In the genomic region with DNA sequence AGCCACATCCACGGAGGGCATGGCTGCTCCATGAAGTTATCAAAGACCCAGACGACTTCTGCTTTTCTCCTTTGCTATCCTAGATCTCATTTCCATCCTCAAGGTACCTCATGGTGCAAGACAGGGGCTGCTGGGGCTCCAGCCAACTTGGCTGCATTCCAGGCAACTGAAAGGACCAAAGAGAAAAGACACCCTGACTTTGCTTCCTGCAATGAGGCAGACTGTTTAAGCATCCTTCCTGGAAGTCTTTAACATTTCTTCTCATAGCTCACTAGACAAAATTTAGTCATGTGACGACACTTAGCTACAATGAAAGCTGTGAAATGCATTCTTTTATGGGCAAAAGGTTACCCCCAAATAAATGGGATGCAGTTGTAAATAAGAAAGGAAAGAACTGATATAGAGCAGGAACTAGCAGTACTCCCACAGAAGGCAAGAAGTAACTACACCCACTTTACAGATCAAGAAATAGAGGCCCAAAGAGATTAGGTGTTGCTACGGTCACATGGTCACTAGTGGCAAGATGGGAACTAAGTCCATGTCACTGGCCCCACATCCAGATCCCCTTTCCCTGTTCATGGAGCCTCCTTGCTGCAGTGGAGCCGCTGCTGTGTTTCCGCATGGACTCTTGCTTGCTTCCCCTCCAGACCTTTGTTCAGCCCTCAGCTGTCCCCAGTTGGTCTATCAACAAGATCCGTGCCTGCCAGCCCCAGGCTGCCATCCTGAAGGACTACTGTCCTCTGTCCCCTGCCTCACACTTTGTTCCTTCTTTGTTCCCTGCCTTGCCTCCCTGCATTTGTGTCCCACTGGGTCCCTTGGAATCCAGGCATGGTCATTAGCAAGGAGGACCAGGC, we compare ENCODE assay signal across 18 cellular contexts.
DNase-seq lines count a peak whose midpoint lies in the region; ATAC-seq and TF ChIP-seq lines count a peak whose summit lies in the region.
"Had no signal": no experiment of that assay in that cellular context is flagged by ENCODE, and none has a peak within 500 bp of the region (broad histone marks: within the 10 kb centered on the region; RNA-seq: fewer than 3 reads in every experiment).

No MANE protein-coding gene starts in this region.

- ATAC-seq in activated CD8-positive, alpha-beta T cell treated with anti-CD3 and anti-CD28 coated beads, Interleukin-2, amount 10 ng/mL, durations not matched to agents 7 days and 5 days = no peak
- no peak for ATAC-seq in activated CD8-positive, alpha-beta T cell treated with anti-CD3 and anti-CD28 coated beads for 36 hours
- no peak for ATAC-seq in stimulated activated naive B cell treated with anti-CD40 and anti-IgM and Interleukin-4, amounts not matched to agents 10 μg/mL and 1 μg/mL and 100 μg/mL, for 72 hours (replicated peaks)
- ATAC-seq in GM21723 (IDR thresholded peaks at IDR 0.05; ENCODE audit: unreplicated experiment) (no peak), aorta (ENCODE audit: low FRiP score) (no peak)

- POLR2A ChIA-PET in activated CD8-positive, alpha-beta T cell treated with anti-CD3 and anti-CD28 coated beads, Interleukin-2, amount 10 ng/mL, durations not matched to agents 7 days and 5 days (lab: Charles Lee) = no interaction called here
- POLR2A ChIA-PET in activated CD8-positive, alpha-beta T cell treated with anti-CD3 and anti-CD28 coated beads for 36 hours (lab: Charles Lee) = no interaction called here

- intact Hi-C loops in activated CD8-positive, alpha-beta T cell treated with anti-CD3 and anti-CD28 coated beads for 36 hours (cut with micrococcal nuclease) = no loop called here
- intact Hi-C loops in dendritic cell treated with granulocyte-macrophage colony-stimulating factor and Interleukin-4, amounts not matched to agents 40 ng/mL and 50 ng/mL, for 4 days (cut with micrococcal nuclease) = loop anchor here (10.0 kb wide), 1 partner anchor 61 kb away; no protein-coding TSS in a partner anchor
- intact Hi-C loops in aorta (cut with DNase I) = no loop called here

- no peak overlapping the region for H3K4me3 ChIP-seq in aorta (ENCODE audit: low read length in 2 of 2)
- H3K4me3 ChIP-seq: heart right ventricle, skin epidermis, testis had no signal

- H3K9me3 ChIP-seq in aorta (ENCODE audit: control insufficient read depth, low read length) = no peaks in the 10 kb centered on the region
- H3K9me3 ChIP-seq: heart right ventricle, testis had no signal

- no peaks in the 10 kb centered on the region for H3K36me3 ChIP-seq in aorta (ENCODE audit: control insufficient read depth in 1 of 2, insufficient read depth in 2 of 2, low read length in 1 of 2)
- H3K36me3 ChIP-seq: heart right ventricle had no signal

- H3K27me3 Mint-ChIP-seq in activated CD8-positive, alpha-beta T cell treated with anti-CD3 and anti-CD28 coated beads, Interleukin-2, amount 10 ng/mL, durations not matched to agents 7 days and 5 days (ENCODE audit: low read depth) = no peaks in the 10 kb centered on the region
- H3K27me3 Mint-ChIP-seq in activated CD8-positive, alpha-beta T cell treated with anti-CD3 and anti-CD28 coated beads for 36 hours = no peaks in the 10 kb centered on the region
- H3K27me3 Mint-ChIP-seq in dendritic cell treated with granulocyte-macrophage colony-stimulating factor and Interleukin-4, amounts not matched to agents 40 ng/mL and 50 ng/mL, for 4 days = no peaks in the 10 kb centered on the region
- no peaks in the 10 kb centered on the region for H3K27me3 Mint-ChIP-seq in stimulated activated naive B cell treated with anti-CD40 and anti-IgM and Interleukin-4, amounts not matched to agents 10 μg/mL and 1 μg/mL and 100 μg/mL, for 72 hours

- H3K4me1 Mint-ChIP-seq in activated CD8-positive, alpha-beta T cell treated with anti-CD3 and anti-CD28 coated beads, Interleukin-2, amount 10 ng/mL, durations not matched to agents 7 days and 5 days (ENCODE audit: low read depth) = peaks cover 30% of the 10 kb centered on the region
- peaks cover 38% of the 10 kb centered on the region for H3K4me1 Mint-ChIP-seq in activated CD8-positive, alpha-beta T cell treated with anti-CD3 and anti-CD28 coated beads for 36 hours (ENCODE audit: low read depth)
- H3K4me1 Mint-ChIP-seq in dendritic cell treated with granulocyte-macrophage colony-stimulating factor and Interleukin-4, amounts not matched to agents 40 ng/mL and 50 ng/mL, for 4 days (ENCODE audit: low read depth) = peaks cover 73% of the 10 kb centered on the region
- H3K4me1 Mint-ChIP-seq in stimulated activated naive B cell treated with anti-CD40 and anti-IgM and Interleukin-4, amounts not matched to agents 10 μg/mL and 1 μg/mL and 100 μg/mL, for 72 hours = peaks cover 41 to 47% of the 10 kb centered on the region in 2 donors

- H3K4me1 ChIP-seq in aorta (ENCODE audit: control insufficient read depth in 1 of 2, insufficient read depth in 2 of 2, low read length in 2 of 2) = no peaks in the 10 kb centered on the region

- H3K9me3 Mint-ChIP-seq in activated CD8-positive, alpha-beta T cell treated with anti-CD3 and anti-CD28 coated beads, Interleukin-2, amount 10 ng/mL, durations not matched to agents 7 days and 5 days (ENCODE audit: insufficient read depth) = no peaks in the 10 kb centered on the region
- H3K9me3 Mint-ChIP-seq in activated CD8-positive, alpha-beta T cell treated with anti-CD3 and anti-CD28 coated beads for 36 hours = no peaks in the 10 kb centered on the region
- H3K9me3 Mint-ChIP-seq in dendritic cell treated with granulocyte-macrophage colony-stimulating factor and Interleukin-4, amounts not matched to agents 40 ng/mL and 50 ng/mL, for 4 days = no peaks in the 10 kb centered on the region
- H3K9me3 Mint-ChIP-seq in stimulated activated naive B cell treated with anti-CD40 and anti-IgM and Interleukin-4, amounts not matched to agents 10 μg/mL and 1 μg/mL and 100 μg/mL, for 72 hours = peaks cover 0 to 3% of the 10 kb centered on the region in 2 donors
- H3K9me3 Mint-ChIP-seq: activated T-helper 2 cell treated with anti-CD3 and anti-CD28 coated beads, Interferon-gamma antibody, Interleukin-2, Interleukin-4, amounts not matched to agents 10 μg/mL and 5 μg/mL and 100 μg/mL, durations not matched to agents 14 hours and 24 hours and 36 hours had no signal

- no peak for DNase-seq in activated CD8-positive, alpha-beta T cell treated with anti-CD3 and anti-CD28 coated beads, Interleukin-2, amount 10 ng/mL, durations not matched to agents 7 days and 5 days
- no peak for DNase-seq in activated CD8-positive, alpha-beta T cell treated with anti-CD3 and anti-CD28 coated beads for 36 hours
- peak; percentile 41 for DNase-seq in NOMO-1 treated with DMSO at 0.1 percent for 48 hours (lab: John Stamatoyannopoulos, UW; ENCODE audit: unreplicated experiment)
- DNase-seq in stimulated activated naive B cell treated with anti-CD40 and anti-IgM and Interleukin-4, amounts not matched to agents 10 μg/mL and 1 μg/mL and 100 μg/mL, for 72 hours = no peak
- DNase-seq in T1000 (lab: John Stamatoyannopoulos, UW) = no peak
- DNase-seq in aorta = no peak
- DNase-seq: central memory CD4-positive, alpha-beta T cell; effector memory CD4-positive, alpha-beta T cell; heart right ventricle; NCI-H1436 treated with DMSO at 0.1 percent for 48 hours; NCI-H2171 treated with DMSO at 0.1 percent for 48 hours; RPMI8226; stimulated activated CD4-positive, alpha-beta T cell treated with anti-CD3 and anti-CD28 coated beads, Interleukin-4, amount 100 ng/mL, for 1 hour; testis had no signal

- H3K27me3 ChIP-seq in aorta (ENCODE audit: control insufficient read depth in 1 of 2, insufficient read depth in 2 of 2, low read length in 1 of 2) = no peaks in the 10 kb centered on the region
- H3K27me3 ChIP-seq: heart right ventricle, testis had no signal

- TF ChIP-seq CTCF in activated CD8-positive, alpha-beta T cell treated with anti-CD3 and anti-CD28 coated beads for 36 hours (IDR thresholded peaks at IDR 0.05) = no peak

- H3K36me3 Mint-ChIP-seq in activated CD8-positive, alpha-beta T cell treated with anti-CD3 and anti-CD28 coated beads, Interleukin-2, amount 10 ng/mL, durations not matched to agents 7 days and 5 days (ENCODE audit: low read depth) = no peaks in the 10 kb centered on the region
- H3K36me3 Mint-ChIP-seq in activated CD8-positive, alpha-beta T cell treated with anti-CD3 and anti-CD28 coated beads for 36 hours (ENCODE audit: low read depth) = no peaks in the 10 kb centered on the region
- peaks cover 18% of the 10 kb centered on the region for H3K36me3 Mint-ChIP-seq in dendritic cell treated with granulocyte-macrophage colony-stimulating factor and Interleukin-4, amounts not matched to agents 40 ng/mL and 50 ng/mL, for 4 days (ENCODE audit: low read depth)
- H3K36me3 Mint-ChIP-seq in stimulated activated naive B cell treated with anti-CD40 and anti-IgM and Interleukin-4, amounts not matched to agents 10 μg/mL and 1 μg/mL and 100 μg/mL, for 72 hours = peaks cover 0 to 3% of the 10 kb centered on the region in 2 donors

- peak overlapping the region; percentile 36 for H3K27ac Mint-ChIP-seq in activated CD8-positive, alpha-beta T cell treated with anti-CD3 and anti-CD28 coated beads, Interleukin-2, amount 10 ng/mL, durations not matched to agents 7 days and 5 days
- H3K27ac Mint-ChIP-seq in activated CD8-positive, alpha-beta T cell treated with anti-CD3 and anti-CD28 coated beads for 36 hours = no peak overlapping the region
- H3K27ac Mint-ChIP-seq in dendritic cell treated with granulocyte-macrophage colony-stimulating factor and Interleukin-4, amounts not matched to agents 40 ng/mL and 50 ng/mL, for 4 days = peak overlapping the region; percentile 78
- H3K27ac Mint-ChIP-seq in stimulated activated naive B cell treated with anti-CD40 and anti-IgM and Interleukin-4, amounts not matched to agents 10 μg/mL and 1 μg/mL and 100 μg/mL, for 72 hours = peak overlapping the region; percentile 9
- H3K27ac Mint-ChIP-seq: activated T-helper 2 cell treated with anti-CD3 and anti-CD28 coated beads, Interferon-gamma antibody, Interleukin-2, Interleukin-4, amounts not matched to agents 10 μg/mL and 5 μg/mL and 100 μg/mL, durations not matched to agents 14 hours and 24 hours and 36 hours had no signal

- H3K4me3 Mint-ChIP-seq in activated CD8-positive, alpha-beta T cell treated with anti-CD3 and anti-CD28 coated beads, Interleukin-2, amount 10 ng/mL, durations not matched to agents 7 days and 5 days = no peak overlapping the region
- H3K4me3 Mint-ChIP-seq in activated CD8-positive, alpha-beta T cell treated with anti-CD3 and anti-CD28 coated beads for 36 hours = no peak overlapping the region
- H3K4me3 Mint-ChIP-seq in dendritic cell treated with granulocyte-macrophage colony-stimulating factor and Interleukin-4, amounts not matched to agents 40 ng/mL and 50 ng/mL, for 4 days = no peak overlapping the region
- H3K4me3 Mint-ChIP-seq in stimulated activated naive B cell treated with anti-CD40 and anti-IgM and Interleukin-4, amounts not matched to agents 10 μg/mL and 1 μg/mL and 100 μg/mL, for 72 hours = no peak overlapping the region

- CTCF ChIA-PET in activated CD8-positive, alpha-beta T cell treated with anti-CD3 and anti-CD28 coated beads, Interleukin-2, amount 10 ng/mL, durations not matched to agents 7 days and 5 days (lab: Charles Lee) = no interaction called here
- CTCF ChIA-PET in activated CD8-positive, alpha-beta T cell treated with anti-CD3 and anti-CD28 coated beads for 36 hours (lab: Charles Lee) = no interaction called here

- H3K27ac ChIP-seq in aorta (ENCODE audit: low read depth in 1 of 2, low read length in 2 of 2) = no peak overlapping the region
- H3K27ac ChIP-seq: testis had no signal

- WGBS in aorta, 2 donors = 96 to 97% methylated on average over 7 of the region's 7 CpGs
